ENCODE assay signal across 39 cellular contexts in the genomic region with DNA sequence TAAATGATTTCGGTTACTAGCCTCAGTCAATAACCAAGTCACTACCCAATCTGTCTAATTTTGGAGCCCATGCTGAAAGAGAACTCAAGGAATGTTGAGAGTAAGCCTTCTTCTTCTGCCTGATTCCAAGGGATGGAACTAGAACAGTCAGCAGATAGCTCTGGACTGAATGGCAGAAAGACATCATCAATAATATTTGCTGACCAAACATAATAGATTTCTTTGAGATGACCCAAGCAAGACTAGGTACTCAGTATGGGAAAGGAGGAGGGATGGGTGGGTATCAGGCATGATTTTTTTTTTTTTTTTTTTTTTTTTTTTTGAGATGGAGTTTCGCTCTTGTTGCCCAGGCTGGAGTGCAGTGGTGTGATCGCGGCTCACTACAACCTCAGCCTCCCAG.
"Had no signal": no experiment of that assay in that cellular context is flagged by ENCODE, and none has a peak within 500 bp of the region (broad histone marks: within the 10 kb centered on the region; RNA-seq: fewer than 3 reads in every experiment).

No MANE protein-coding gene starts in this region.

- H3K9me3 Mint-ChIP-seq: activated naive CD8-positive, alpha-beta T cell treated with anti-CD3 and anti-CD28 coated beads, Interleukin-2, amount 50 U/mL, for 24 hours; activated T-cell treated with anti-CD3 and anti-CD28 coated beads, Interleukin-2, amount 50 U/mL, for 4 hours; activated T-helper 1 cell treated with anti-CD3 and anti-CD28 coated beads, Interleukin-12 subunit alpha, Interleukin-12 subunit beta, Interleukin-2, Interleukin-4 antibody, amounts not matched to agents 30 ng/mL and 10 ng/mL and 1 ng/mL, durations not matched to agents 14 hours and 24 hours and 36 hours had no signal

- H3K36me3 ChIP-seq: adrenal gland, ascending aorta, brain microvascular endothelial cell, breast epithelium, cardiac muscle cell had no signal

- H3K27me3 Mint-ChIP-seq: activated naive CD4-positive, alpha-beta T cell treated with anti-CD3 and anti-CD28 coated beads, Interleukin-2, amount 10 ng/mL, durations not matched to agents 7 days and 5 days; activated naive CD4-positive, alpha-beta T cell treated with anti-CD3 and anti-CD28 coated beads, Interleukin-2, amount 50 U/mL, for 24 hours; activated naive CD8-positive, alpha-beta T cell; activated naive CD8-positive, alpha-beta T cell treated with anti-CD3 and anti-CD28 coated beads for 36 hours; activated naive CD8-positive, alpha-beta T cell treated with anti-CD3 and anti-CD28 coated beads, Interleukin-2, amount 10 ng/mL, durations not matched to agents 7 days and 5 days; activated naive CD8-positive, alpha-beta T cell treated with anti-CD3 and anti-CD28 coated beads, Interleukin-2, amount 50 U/mL, for 24 hours; activated T-cell treated with anti-CD3 and anti-CD28 coated beads, Interleukin-2, amount 50 U/mL, for 24 hours; activated T-helper 17 cell treated with anti-CD3 and anti-CD28 coated beads, Interleukin-2, amount 50 U/mL, for 72 hours; central memory CD8-positive, alpha-beta T cell had no signal

- H3K27me3 ChIP-seq: adrenal gland, ascending aorta, body of pancreas, brain microvascular endothelial cell, breast epithelium, cardiac muscle cell had no signal

- H3K9me3 ChIP-seq: adrenal gland, ascending aorta, body of pancreas, breast epithelium had no signal

- H3K4me1 ChIP-seq: adrenal gland, ascending aorta, body of pancreas, breast epithelium had no signal

- H3K4me1 Mint-ChIP-seq: activated naive CD4-positive, alpha-beta T cell treated with anti-CD3 and anti-CD28 coated beads, Interleukin-2, amount 10 ng/mL, durations not matched to agents 7 days and 5 days; activated naive CD4-positive, alpha-beta T cell treated with anti-CD3 and anti-CD28 coated beads, Interleukin-2, amount 50 U/mL, for 24 hours; activated naive CD8-positive, alpha-beta T cell treated with anti-CD3 and anti-CD28 coated beads for 36 hours; activated naive CD8-positive, alpha-beta T cell treated with anti-CD3 and anti-CD28 coated beads, Interleukin-2, amount 10 ng/mL, durations not matched to agents 7 days and 5 days; activated naive CD8-positive, alpha-beta T cell treated with anti-CD3 and anti-CD28 coated beads, Interleukin-2, amount 50 U/mL, for 24 hours; activated T-helper 17 cell treated with anti-CD3 and anti-CD28 coated beads, Interleukin-2, amount 50 U/mL, for 72 hours; brain; central memory CD8-positive, alpha-beta T cell had no signal

- ATAC-seq: activated naive CD4-positive, alpha-beta T cell treated with anti-CD3 and anti-CD28 coated beads, Interleukin-2, amount 50 U/mL, for 72 hours; activated naive CD8-positive, alpha-beta T cell treated with anti-CD3 and anti-CD28 coated beads, Interleukin-2, amount 50 U/mL, for 24 hours; activated T-cell treated with anti-CD3 and anti-CD28 coated beads, Interleukin-2, amount 50 U/mL, for 4 hours; activated T-cell treated with anti-CD3 and anti-CD28 coated beads, Interleukin-2, amount 50 U/mL, for 72 hours; activated T-helper 17 cell treated with anti-CD3 and anti-CD28 coated beads, Interleukin-2, amount 50 U/mL, for 72 hours; body of pancreas had no signal

- H3K27ac ChIP-seq: adrenal gland, ascending aorta, body of pancreas, brain microvascular endothelial cell, breast epithelium, cardiac muscle cell had no signal

- H3K27ac Mint-ChIP-seq: activated naive CD4-positive, alpha-beta T cell treated with anti-CD3 and anti-CD28 coated beads for 36 hours; activated naive CD4-positive, alpha-beta T cell treated with anti-CD3 and anti-CD28 coated beads, Interleukin-2, amount 10 ng/mL, durations not matched to agents 7 days and 5 days; activated naive CD4-positive, alpha-beta T cell treated with anti-CD3 and anti-CD28 coated beads, Interleukin-2, amount 50 U/mL, for 24 hours; activated naive CD4-positive, alpha-beta T cell treated with anti-CD3 and anti-CD28 coated beads, Interleukin-2, amount 50 U/mL, for 72 hours; activated naive CD8-positive, alpha-beta T cell; activated naive CD8-positive, alpha-beta T cell treated with anti-CD3 and anti-CD28 coated beads for 36 hours; activated naive CD8-positive, alpha-beta T cell treated with anti-CD3 and anti-CD28 coated beads, Interleukin-2, amount 10 ng/mL, durations not matched to agents 7 days and 5 days; activated naive CD8-positive, alpha-beta T cell treated with anti-CD3 and anti-CD28 coated beads, Interleukin-2, amount 50 U/mL, for 24 hours; activated T-cell treated with anti-CD3 and anti-CD28 coated beads, Interleukin-2, amount 50 U/mL, for 24 hours; activated T-cell treated with anti-CD3 and anti-CD28 coated beads, Interleukin-2, amount 50 U/mL, for 72 hours; activated T-helper 1 cell treated with anti-CD3 and anti-CD28 coated beads, Interleukin-12 subunit alpha, Interleukin-12 subunit beta, Interleukin-2, Interleukin-4 antibody, amounts not matched to agents 30 ng/mL and 10 ng/mL and 1 ng/mL, durations not matched to agents 14 hours and 24 hours and 36 hours; activated T-helper 17 cell treated with anti-CD3 and anti-CD28 coated beads, Interleukin-2, amount 50 U/mL, for 72 hours; activated T-helper 2 cell treated with anti-CD3 and anti-CD28 coated beads, Interferon-gamma antibody, Interleukin-2, Interleukin-4, amounts not matched to agents 10 μg/mL and 5 μg/mL and 100 μg/mL, durations not matched to agents 14 hours and 24 hours and 36 hours; brain had no signal

- DNase-seq: activated effector memory CD4-positive, alpha-beta T cell treated with anti-CD3 and anti-CD28 coated beads, Interleukin-2, amount 50 U/mL, for 16 hours; activated effector memory CD4-positive, alpha-beta T cell treated with Interleukin-2 at 50 U/mL for 16 hours; activated gamma-delta T cell; activated gamma-delta T cell treated with Interleukin-2 at 50 U/mL for 16 hours; activated naive CD4-positive, alpha-beta T cell; activated naive CD4-positive, alpha-beta T cell treated with anti-CD3 and anti-CD28 coated beads for 36 hours; activated naive CD4-positive, alpha-beta T cell treated with anti-CD3 and anti-CD28 coated beads, Interleukin-2, amount 10 ng/mL, durations not matched to agents 7 days and 5 days; activated naive CD4-positive, alpha-beta T cell treated with anti-CD3 and anti-CD28 coated beads, Interleukin-2, amount 50 U/mL, for 16 hours; activated naive CD4-positive, alpha-beta T cell treated with Interleukin-2 at 50 U/mL for 16 hours; activated naive CD8-positive, alpha-beta T cell treated with anti-CD3 and anti-CD28 coated beads for 36 hours; activated naive CD8-positive, alpha-beta T cell treated with anti-CD3 and anti-CD28 coated beads, Interleukin-2, amount 10 ng/mL, durations not matched to agents 7 days and 5 days; activated naive CD8-positive, alpha-beta T cell treated with anti-CD3 and anti-CD28 coated beads, Interleukin-2, amount 50 U/mL, for 24 hours; activated T-cell treated with anti-CD3 and anti-CD28 coated beads, Interleukin-2, amount 50 U/mL, for 24 hours; activated T-cell treated with anti-CD3 and anti-CD28 coated beads, Interleukin-2, amount 50 U/mL, for 4 hours; activated T-cell treated with anti-CD3 and anti-CD28 coated beads, Interleukin-2, amount 50 U/mL, for 48 hours; activated T-cell treated with anti-CD3 and anti-CD28 coated beads, Interleukin-2, amount 50 U/mL, for 72 hours; adrenal gland; amniotic stem cell; amygdala; anterior cingulate cortex; aorta; body of pancreas; brain microvascular endothelial cell; caudate nucleus; central memory CD4-positive, alpha-beta T cell; cerebellar nuclear complex had no signal

- H3K4me3 Mint-ChIP-seq: activated naive CD4-positive, alpha-beta T cell treated with anti-CD3 and anti-CD28 coated beads for 36 hours; activated naive CD4-positive, alpha-beta T cell treated with anti-CD3 and anti-CD28 coated beads, Interleukin-2, amount 10 ng/mL, durations not matched to agents 7 days and 5 days; activated naive CD4-positive, alpha-beta T cell treated with anti-CD3 and anti-CD28 coated beads, Interleukin-2, amount 50 U/mL, for 24 hours; activated naive CD8-positive, alpha-beta T cell; activated naive CD8-positive, alpha-beta T cell treated with anti-CD3 and anti-CD28 coated beads for 36 hours; activated naive CD8-positive, alpha-beta T cell treated with anti-CD3 and anti-CD28 coated beads, Interleukin-2, amount 10 ng/mL, durations not matched to agents 7 days and 5 days; activated naive CD8-positive, alpha-beta T cell treated with anti-CD3 and anti-CD28 coated beads, Interleukin-2, amount 50 U/mL, for 24 hours; activated T-cell treated with anti-CD3 and anti-CD28 coated beads, Interleukin-2, amount 50 U/mL, for 24 hours; activated T-cell treated with anti-CD3 and anti-CD28 coated beads, Interleukin-2, amount 50 U/mL, for 4 hours; activated T-cell treated with anti-CD3 and anti-CD28 coated beads, Interleukin-2, amount 50 U/mL, for 72 hours; activated T-helper 1 cell treated with anti-CD3 and anti-CD28 coated beads, Interleukin-12 subunit alpha, Interleukin-12 subunit beta, Interleukin-2, Interleukin-4 antibody, amounts not matched to agents 30 ng/mL and 10 ng/mL and 1 ng/mL, durations not matched to agents 14 hours and 24 hours and 36 hours; activated T-helper 17 cell treated with anti-CD3 and anti-CD28 coated beads, Interleukin-2, amount 50 U/mL, for 72 hours; brain; central memory CD8-positive, alpha-beta T cell had no signal

- H3K36me3 Mint-ChIP-seq: activated naive CD4-positive, alpha-beta T cell treated with anti-CD3 and anti-CD28 coated beads, Interleukin-2, amount 10 ng/mL, durations not matched to agents 7 days and 5 days; activated naive CD4-positive, alpha-beta T cell treated with anti-CD3 and anti-CD28 coated beads, Interleukin-2, amount 50 U/mL, for 24 hours; activated naive CD4-positive, alpha-beta T cell treated with anti-CD3 and anti-CD28 coated beads, Interleukin-2, amount 50 U/mL, for 72 hours; activated naive CD8-positive, alpha-beta T cell; activated naive CD8-positive, alpha-beta T cell treated with anti-CD3 and anti-CD28 coated beads for 36 hours; activated naive CD8-positive, alpha-beta T cell treated with anti-CD3 and anti-CD28 coated beads, Interleukin-2, amount 10 ng/mL, durations not matched to agents 7 days and 5 days; brain had no signal

- FAIRE-seq: astrocyte, bronchial epithelial cell had no signal

- H3K4me3 ChIP-seq: adrenal gland, ascending aorta, body of pancreas, breast epithelium, cardiac muscle cell had no signal
